In the genomic region with DNA sequence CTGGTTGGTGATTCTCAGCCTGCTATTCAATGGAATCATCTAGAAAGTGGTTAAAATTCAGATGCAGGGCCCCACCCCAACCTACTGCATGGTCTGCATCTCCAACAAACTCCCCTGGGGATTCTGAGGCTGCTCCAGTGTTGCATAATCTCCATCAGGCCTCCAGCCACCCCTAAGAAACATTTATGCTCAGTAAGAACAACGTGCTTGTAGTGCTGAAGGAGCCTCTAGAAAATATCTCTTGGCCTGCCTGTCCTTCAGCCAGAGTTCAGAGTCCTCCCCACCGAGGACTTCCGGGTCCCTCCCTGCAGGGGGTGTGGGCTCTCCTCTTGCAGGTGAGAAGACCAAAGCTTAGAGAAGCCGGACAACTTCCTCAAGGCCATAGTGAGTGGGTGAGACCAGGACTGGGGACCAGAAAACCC, we compare ENCODE assay signal across 1 cellular context.
TF ChIP-seq lines count a peak whose summit lies in the region.

No MANE protein-coding gene starts in this region.

TF ChIP-seq in H1, 55 proteins besides CTCF, POLR2A, EP300 and RAD21 (continued from another document):
- no peak for TF ChIP-seq SIN3A (conservative IDR thresholded peaks at IDR 0.05 in 1 of 2, IDR thresholded peaks at IDR 0.05 in 1 of 2; ENCODE audit: low read depth in 1 of 2, low read length in 2 of 2)
- TF ChIP-seq CHD7 (IDR thresholded peaks at IDR 0.05; ENCODE audit: insufficient replicate concordance, low read length), result no peak
- TF ChIP-seq CHD1 (IDR thresholded peaks at IDR 0.05; ENCODE audit: low read depth, low read length), result no peak
- TF ChIP-seq YY1 (IDR thresholded peaks at IDR 0.05; ENCODE audit: low read depth, low read length), result no peak
- TF ChIP-seq TEAD4 (IDR thresholded peaks at IDR 0.05; ENCODE audit: low read depth, low read length), result no peak
- no peak for TF ChIP-seq ATF2 (IDR thresholded peaks at IDR 0.05; ENCODE audit: low read length)
- no peak for TF ChIP-seq SP4 (IDR thresholded peaks at IDR 0.05; ENCODE audit: low read length)
- TF ChIP-seq POLR2AphosphoS5 (IDR thresholded peaks at IDR 0.05; ENCODE audit: low read depth, low read length), result no peak
- TF ChIP-seq TAF7 (optimal IDR thresholded peaks at IDR 0.05; ENCODE audit: borderline replicate concordance, low read depth, low read length), result no peak
- no peak for TF ChIP-seq CTBP2 (IDR thresholded peaks at IDR 0.05; ENCODE audit: borderline replicate concordance, insufficient read depth, insufficient read length, low read length)
